In genomic region chr11:78752528-78752927, GRCh38 we compare ENCODE assay signal across 4 cellular contexts.
"Had no signal": no experiment of that assay in that cellular context is flagged by ENCODE, and none has a peak within 500 bp of the region (broad histone marks: within the 10 kb centered on the region; RNA-seq: fewer than 3 reads in every experiment).

No MANE protein-coding gene starts in this region.

- H3K4me2 ChIP-seq: GM23338 had no signal

- H3K4me3 Mint-ChIP-seq: GM23338, H9 had no signal

- H3K27ac Mint-ChIP-seq: GM23338, H9 had no signal

- H3K4me1 Mint-ChIP-seq: GM23338, H9 had no signal

- ATAC-seq: GM23338, K562 had no signal

- H3K4me3 ChIP-seq: GM23338, K562 had no signal

- H3K9me3 Mint-ChIP-seq: GM23338, H9 had no signal

- H2AFZ ChIP-seq: GM23338 had no signal

- DNase-seq: H9, HCEC 1CT had no signal
